ENCODE assay signal across 32 cellular contexts in the genomic region with DNA sequence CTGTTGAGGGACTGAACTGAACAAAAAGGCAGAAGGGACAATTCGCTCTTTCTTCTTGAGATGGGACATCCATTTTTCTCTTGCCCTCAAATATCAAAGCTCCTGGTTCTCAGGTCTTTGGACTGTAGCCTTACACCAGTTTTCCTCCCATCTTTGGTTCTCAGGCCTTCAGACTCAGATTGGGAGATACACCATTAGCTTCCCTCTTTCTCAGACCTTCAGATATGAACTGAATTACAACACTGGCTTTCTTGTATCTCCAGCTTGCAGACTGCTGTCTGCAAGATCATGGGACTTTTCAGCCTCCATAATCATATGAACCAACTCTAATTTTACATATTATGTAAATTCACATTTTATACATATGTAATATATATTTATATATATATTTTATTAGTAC. TPM values are rescaled to one million over a fixed set of nuclear protein-coding genes. Genes with fewer than 3 reads are reported as not detected.
"Had no signal": no experiment of that assay in that cellular context is flagged by ENCODE, and none has a peak within 500 bp of the region (broad histone marks: within the 10 kb centered on the region; RNA-seq: fewer than 3 reads in every experiment).

No MANE protein-coding gene starts in this region.

- H3K79me2 ChIP-seq: hepatocyte had no signal

- H3K4me1 ChIP-seq: ascending aorta, esophagus squamous epithelium, gastroesophageal sphincter had no signal

- H3K36me3 ChIP-seq: ascending aorta, brain microvascular endothelial cell, esophagus squamous epithelium, gastroesophageal sphincter, heart right ventricle had no signal

- FAIRE-seq: bronchial epithelial cell, endometrium, endothelial cell of umbilical vein, TTC549 had no signal

- DNase-seq: activated CD4-positive, alpha-beta memory T cell treated with anti-CD3 and anti-CD28 coated beads, Interleukin-2, amount 10 ng/mL, durations not matched to agents 7 days and 5 days; activated CD4-positive, alpha-beta T cell treated with anti-CD3 and anti-CD28 coated beads for 1 hour; activated CD4-positive, alpha-beta T cell treated with anti-CD3 and anti-CD28 coated beads for 4 hours; activated CD4-positive, alpha-beta T cell treated with anti-CD3 and anti-CD28 coated beads, Interleukin-2, amount 10 ng/mL, durations not matched to agents 7 days and 5 days; activated CD4-positive, alpha-beta T cell treated with anti-CD3 and anti-CD28 coated beads, Interleukin-2, amount 50 U/mL, for 4 hours; activated CD8-positive, alpha-beta memory T cell treated with anti-CD3 and anti-CD28 coated beads, Interleukin-2, amount 50 U/mL, for 48 hours; activated gamma-delta T cell; activated naive CD4-positive, alpha-beta T cell; activated naive CD4-positive, alpha-beta T cell treated with anti-CD3 and anti-CD28 coated beads, Interleukin-2, amount 10 ng/mL, durations not matched to agents 7 days and 5 days; activated naive CD8-positive, alpha-beta T cell treated with anti-CD3 and anti-CD28 coated beads, Interleukin-2, amount 10 ng/mL, durations not matched to agents 7 days and 5 days; activated T-cell treated with anti-CD3 and anti-CD28 coated beads for 4 hours; activated T-cell treated with anti-CD3 and anti-CD28 coated beads, Interleukin-2, amount 50 U/mL, for 24 hours; activated T-cell treated with anti-CD3 and anti-CD28 coated beads, Interleukin-2, amount 50 U/mL, for 72 hours; brain microvascular endothelial cell; cortex of kidney; dermis blood vessel endothelial cell; effector CD4-positive, alpha-beta T cell; esophagus squamous epithelium; foreskin melanocyte; heart right ventricle; T-helper 2 cell had no signal

- H3K4me3 ChIP-seq: ascending aorta, esophagus squamous epithelium, gastroesophageal sphincter, heart right ventricle, hepatocyte had no signal

- H3K27ac ChIP-seq: ascending aorta, brain microvascular endothelial cell, epithelial cell of prostate, esophagus squamous epithelium, gastroesophageal sphincter, heart right ventricle, hepatocyte, VCaP had no signal

- H3K4me2 ChIP-seq: hepatocyte had no signal

- ATAC-seq: activated naive CD4-positive, alpha-beta T cell treated with anti-CD3 and anti-CD28 coated beads, Interleukin-2, amount 50 U/mL, for 72 hours; activated T-cell treated with anti-CD3 and anti-CD28 coated beads, Interleukin-2, amount 50 U/mL, for 72 hours; gastroesophageal sphincter; heart right ventricle; WTC11 had no signal

- H2AFZ ChIP-seq: hepatocyte had no signal

- H3K27me3 ChIP-seq: ascending aorta, brain microvascular endothelial cell, esophagus squamous epithelium, gastroesophageal sphincter, heart right ventricle, hepatocyte had no signal

- H3K9me3 ChIP-seq: ascending aorta, esophagus squamous epithelium, gastroesophageal sphincter, heart right ventricle had no signal

RNA-seq across cellular contexts. Expression of gene HMMR, which starts 35.6 kb away (rescaled TPM):
- total RNA-seq: ascending aorta had no signal
